Comparison of ENCODE assay signal across 7 cellular contexts in the genomic region with DNA sequence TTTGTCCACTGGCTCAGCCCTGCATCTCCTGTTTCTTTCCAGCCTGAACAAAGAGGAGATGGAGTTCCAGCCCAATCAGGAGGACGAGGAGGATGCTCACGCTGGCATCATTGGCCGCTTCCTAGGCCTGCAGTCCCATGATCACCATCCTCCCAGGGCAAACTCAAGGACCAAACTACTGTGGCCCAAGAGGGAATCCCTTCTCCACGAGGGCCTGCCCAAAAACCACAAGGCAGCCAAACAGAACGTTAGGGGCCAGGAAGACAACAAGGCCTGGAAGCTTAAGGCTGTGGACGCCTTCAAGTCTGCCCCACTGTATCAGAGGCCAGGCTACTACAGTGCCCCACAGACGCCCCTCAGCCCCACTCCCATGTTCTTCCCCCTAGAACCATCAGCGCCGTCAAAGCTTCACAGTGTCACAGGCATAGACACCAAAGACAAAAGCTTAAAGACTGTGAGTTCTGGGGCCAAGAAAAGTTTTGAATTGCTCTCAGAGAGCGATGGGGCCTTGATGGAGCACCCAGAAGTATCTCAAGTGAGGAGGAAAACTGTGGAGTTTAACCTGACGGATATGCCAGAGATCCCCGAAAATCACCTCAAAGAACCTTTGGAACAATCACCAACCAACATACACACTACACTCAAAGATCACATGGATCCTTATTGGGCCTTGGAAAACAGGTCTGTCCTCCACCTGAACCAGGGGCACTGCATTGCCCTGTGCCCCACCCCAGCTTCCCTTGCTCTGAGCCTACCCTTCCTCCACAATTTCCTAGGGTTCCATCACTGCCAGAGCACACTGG. TPM values are rescaled to one million over a fixed set of nuclear protein-coding genes. Genes with fewer than 3 reads are reported as not detected.
DNase-seq lines count a peak whose midpoint lies in the region; ATAC-seq, FAIRE-seq and TF ChIP-seq lines count a peak whose summit lies in the region.
"Had no signal": no experiment of that assay in that cellular context is flagged by ENCODE, and none has a peak within 500 bp of the region (broad histone marks: within the 10 kb centered on the region; RNA-seq: fewer than 3 reads in every experiment).

No MANE protein-coding gene starts in this region.

- H3K27ac Mint-ChIP-seq in CD4-positive, alpha-beta memory T cell = peak overlapping the region; percentile 63 to 99 (median 97)
- no peak overlapping the region for H3K27ac Mint-ChIP-seq in astrocyte (ENCODE audit: unreplicated experiment)
- peak overlapping the region in 8 of 9 donors; percentile 72 to 98 (median 94) for H3K27ac Mint-ChIP-seq in naive thymus-derived CD4-positive, alpha-beta T cell

- peaks cover 0 to 11% (median 0%) of the 10 kb centered on the region in 8 donors for H3K9me3 Mint-ChIP-seq in CD4-positive, alpha-beta memory T cell
- H3K9me3 Mint-ChIP-seq in astrocyte (ENCODE audit: unreplicated experiment) = peaks cover 2% of the 10 kb centered on the region
- H3K9me3 Mint-ChIP-seq in naive thymus-derived CD4-positive, alpha-beta T cell = peaks cover 0 to 35% (median 0%) of the 10 kb centered on the region in 11 donors

- no peak overlapping the region for H3K9ac ChIP-seq in astrocyte (ENCODE audit: low read length)

- H3K4me3 ChIP-seq in CD4-positive, alpha-beta memory T cell (ENCODE audit: low read length in 2 of 2) = no peak overlapping the region
- no peak overlapping the region for H3K4me3 ChIP-seq in astrocyte (ENCODE audit: insufficient read depth, low read depth, low read length)
- H3K4me3 ChIP-seq in naive thymus-derived CD4-positive, alpha-beta T cell (ENCODE audit: low read length) = no peak overlapping the region

- no peak overlapping the region for H3K4me2 ChIP-seq in astrocyte (ENCODE audit: low read length)

- no peaks in the 10 kb centered on the region for H3K27me3 Mint-ChIP-seq in CD4-positive, alpha-beta memory T cell
- peaks cover 3% of the 10 kb centered on the region for H3K27me3 Mint-ChIP-seq in astrocyte (ENCODE audit: low read depth, unreplicated experiment)
- H3K27me3 Mint-ChIP-seq in naive thymus-derived CD4-positive, alpha-beta T cell = no peaks in the 10 kb centered on the region

- no peaks in the 10 kb centered on the region for H3K27me3 ChIP-seq in CD4-positive, alpha-beta memory T cell (ENCODE audit: insufficient read depth, low read length)
- no peaks in the 10 kb centered on the region for H3K27me3 ChIP-seq in astrocyte (ENCODE audit: insufficient read depth, low read length)
- no peaks in the 10 kb centered on the region for H3K27me3 ChIP-seq in naive thymus-derived CD4-positive, alpha-beta T cell (ENCODE audit: control insufficient read depth in 2 of 2, insufficient read depth in 2 of 2, low read length in 2 of 2)

- H3K4me1 Mint-ChIP-seq in CD4-positive, alpha-beta memory T cell = peaks cover 27 to 46% (median 34%) of the 10 kb centered on the region in 4 donors
- H3K4me1 Mint-ChIP-seq in astrocyte (ENCODE audit: low read depth, unreplicated experiment) = peaks cover 18% of the 10 kb centered on the region
- peaks cover 18 to 46% (median 38%) of the 10 kb centered on the region in 7 donors for H3K4me1 Mint-ChIP-seq in naive thymus-derived CD4-positive, alpha-beta T cell

- peaks cover 29% of the 10 kb centered on the region for H3K4me1 ChIP-seq in CD4-positive, alpha-beta memory T cell (ENCODE audit: insufficient read depth, low read length)
- peaks cover 10% of the 10 kb centered on the region for H3K4me1 ChIP-seq in astrocyte (ENCODE audit: insufficient read depth, low read length)
- H3K4me1 ChIP-seq in naive thymus-derived CD4-positive, alpha-beta T cell (ENCODE audit: control insufficient read depth in 2 of 2, insufficient read depth in 2 of 2, low read length in 2 of 2) = peaks cover 18 to 29% of the 10 kb centered on the region in 2 donors

- H3K9me3 ChIP-seq in CD4-positive, alpha-beta memory T cell (ENCODE audit: control insufficient read depth in 1 of 2, low read length in 2 of 2) = no peaks in the 10 kb centered on the region
- H3K9me3 ChIP-seq in astrocyte (ENCODE audit: insufficient read depth, low read depth, low read length) = no peaks in the 10 kb centered on the region
- H3K9me3 ChIP-seq in naive thymus-derived CD4-positive, alpha-beta T cell (ENCODE audit: control insufficient read depth in 2 of 3, low read length in 3 of 3) = no peaks in the 10 kb centered on the region

- TF ChIP-seq CTCF in astrocyte (IDR thresholded peaks at IDR 0.05; ENCODE audit: insufficient read depth, low read depth, low read length) = no peak

- H3K36me3 Mint-ChIP-seq in CD4-positive, alpha-beta memory T cell = peaks cover 29 to 45% of the 10 kb centered on the region in 2 donors
- peaks cover 37% of the 10 kb centered on the region for H3K36me3 Mint-ChIP-seq in astrocyte (ENCODE audit: low read depth, unreplicated experiment)
- peaks cover 0 to 33% (median 26%) of the 10 kb centered on the region in 5 donors for H3K36me3 Mint-ChIP-seq in naive thymus-derived CD4-positive, alpha-beta T cell

- FAIRE-seq in astrocyte (lab: Jason Lieb, UNC) = no peak

- peak overlapping the region; percentile 32 for H3K27ac ChIP-seq in CD4-positive, alpha-beta memory T cell (ENCODE audit: low read depth, low read length)
- no peak overlapping the region for H3K27ac ChIP-seq in astrocyte (ENCODE audit: low read depth, low read length)
- peak overlapping the region; percentile 49 for H3K27ac ChIP-seq in naive thymus-derived CD4-positive, alpha-beta T cell (ENCODE audit: low read depth, low read length)

- CTCF ChIA-PET in CD4-positive, alpha-beta memory T cell (lab: Charles Lee; ENCODE audit: partially characterized antibody) = interaction anchor here (2.4 to 14.1 kb wide), 2 partner anchors 15 to 120 kb away, joined by 9 to 90 read pairs; no protein-coding TSS in a partner anchor
- CTCF ChIA-PET in naive thymus-derived CD4-positive, alpha-beta T cell (lab: Charles Lee) = interaction anchor here (0.6 to 0.7 kb wide), 2 partner anchors 125 to 548 kb away, joined by 3 read pairs; no protein-coding TSS in a partner anchor

- DNase-seq in CD4-positive, alpha-beta memory T cell = peak in 3 of 5 donors; percentile 25 to 46 (median 28)
- no peak for DNase-seq in astrocyte (ENCODE audit: low read depth)
- DNase-seq in naive thymus-derived CD4-positive, alpha-beta T cell = peak in 2 of 9 donors; percentile 5 to 12
- DNase-seq: glutamatergic neuron had no signal

- H3K79me2 ChIP-seq in astrocyte (ENCODE audit: insufficient read depth, low read length) = peaks cover 28% of the 10 kb centered on the region

- no peak overlapping the region for H2AFZ ChIP-seq in astrocyte (ENCODE audit: low read depth, low read length)

- H3K36me3 ChIP-seq in CD4-positive, alpha-beta memory T cell (ENCODE audit: insufficient read depth, low read length) = peaks cover 20% of the 10 kb centered on the region
- H3K36me3 ChIP-seq in astrocyte (ENCODE audit: insufficient read depth, low read length) = peaks cover 22% of the 10 kb centered on the region
- peaks cover 5 to 28% (median 10%) of the 10 kb centered on the region in 3 experiments for H3K36me3 ChIP-seq in naive thymus-derived CD4-positive, alpha-beta T cell (ENCODE audit: control insufficient read depth in 2 of 3, insufficient read depth in 3 of 3, low read length in 3 of 3)

- POLR2A ChIA-PET in CD4-positive, alpha-beta memory T cell (lab: Charles Lee; ENCODE audit: partially characterized antibody) = interaction anchor here (0.7 to 11.4 kb wide), 4 partner anchors 64 to 147 kb away, joined by 3 to 352 read pairs (median 4); no protein-coding TSS in a partner anchor
- POLR2A ChIA-PET in naive thymus-derived CD4-positive, alpha-beta T cell (lab: Charles Lee) = interaction anchor here (1.3 to 11.6 kb wide), 2 partner anchors 61 to 76 kb away, joined by 3 to 145 read pairs; no protein-coding TSS in a partner anchor

- ATAC-seq in naive thymus-derived CD4-positive, alpha-beta T cell = peak; percentile 30
- no peak for ATAC-seq in GM19035 (IDR thresholded peaks at IDR 0.05; ENCODE audit: unreplicated experiment)
- ATAC-seq in GM21723 (IDR thresholded peaks at IDR 0.05; ENCODE audit: unreplicated experiment) = no peak
- no peak for ATAC-seq in HG03139 (IDR thresholded peaks at IDR 0.05; ENCODE audit: unreplicated experiment)

- intact Hi-C loops in CD4-positive, alpha-beta memory T cell (cut with micrococcal nuclease) = no loop called here
- intact Hi-C loops in naive thymus-derived CD4-positive, alpha-beta T cell (cut with micrococcal nuclease) = loop anchor here in 1 of 2 donors (10.0 kb wide), 1 partner anchor 592 kb away; no protein-coding TSS in a partner anchor

- peaks cover 59% of the 10 kb centered on the region for H4K20me1 ChIP-seq in astrocyte (ENCODE audit: insufficient read depth, low read length)

- peak overlapping the region in 4 of 8 donors; percentile 40 to 90 (median 58) for H3K4me3 Mint-ChIP-seq in CD4-positive, alpha-beta memory T cell
- peak overlapping the region; percentile 71 for H3K4me3 Mint-ChIP-seq in astrocyte (ENCODE audit: unreplicated experiment)
- peak overlapping the region in 6 of 10 donors; percentile 34 to 98 (median 66) for H3K4me3 Mint-ChIP-seq in naive thymus-derived CD4-positive, alpha-beta T cell

RNA-seq across cellular contexts. Expression of gene FTH1, which starts 5.0 kb away (rescaled TPM):
- 100 to 1,000 TPM; 695 to 763 TPM for total RNA-seq in CD4-positive, alpha-beta memory T cell
- 1,000 to 10,000 TPM; 3,123 to 3,378 TPM for polyA plus RNA-seq in CD4-positive, alpha-beta memory T cell
- total RNA-seq in astrocyte = 2,052 and 2,092 TPM in 2 replicates
- total RNA-seq in naive thymus-derived CD4-positive, alpha-beta T cell = 1,000 to 10,000 TPM in 2 of 5 experiments, 100 to 1,000 TPM in 3; 684 to 3,858 (median 993) TPM
- polyA plus RNA-seq in naive thymus-derived CD4-positive, alpha-beta T cell = 1,000 to 10,000 TPM; 2,587 to 3,203 TPM

RNA-seq across cellular contexts. Expression of gene BEST1, which starts 12.3 kb away (rescaled TPM):
- under 1 TPM; 0.26 to 0.50 TPM for total RNA-seq in CD4-positive, alpha-beta memory T cell
- polyA plus RNA-seq in CD4-positive, alpha-beta memory T cell = 1 to 10 TPM; 1.3 TPM
- total RNA-seq in astrocyte = 0.60 and 0.66 TPM in 2 replicates
- total RNA-seq in naive thymus-derived CD4-positive, alpha-beta T cell = 1 to 10 TPM in 2 of 5 experiments, under 1 TPM in 2, not detected in 1; 0.49 to 7.1 (median 0.75) TPM
- polyA plus RNA-seq in naive thymus-derived CD4-positive, alpha-beta T cell = 1 to 10 TPM in 1 of 2 donors, under 1 TPM in 1; 0.83 to 1.4 TPM

RNA-seq across cellular contexts. Expression of gene RAB3IL1, which starts 45.0 kb away (rescaled TPM):
- total RNA-seq in CD4-positive, alpha-beta memory T cell = under 1 TPM; 0.44 to 0.53 TPM
- not detected for polyA plus RNA-seq in CD4-positive, alpha-beta memory T cell
- 0.91 and 1.7 TPM in 2 replicates for total RNA-seq in astrocyte
- total RNA-seq in naive thymus-derived CD4-positive, alpha-beta T cell = 1 to 10 TPM in 1 of 5 experiments, under 1 TPM in 1, not detected in 3; 0.49 to 1.9 TPM
- not detected for polyA plus RNA-seq in naive thymus-derived CD4-positive, alpha-beta T cell
